8 cellular contexts compared by ENCODE assay signal in genomic region chr5:126777974-126778674, GRCh38. TPM values are rescaled to one million over a fixed set of nuclear protein-coding genes. Genes with fewer than 3 reads are reported as not detected.
DNase-seq lines count a peak whose midpoint lies in the region; ATAC-seq and TF ChIP-seq lines count a peak whose summit lies in the region.

No MANE protein-coding gene starts in this region.

- no peaks in the 10 kb centered on the region for H3K36me3 ChIP-seq in kidney epithelial cell (ENCODE audit: control insufficient read depth, insufficient read depth, low read length)

- peak; percentile 84 for DNase-seq in AG09319 (ENCODE audit: extremely low read depth, low read depth)
- DNase-seq in NCI-H345 treated with DMSO at 0.1 percent for 48 hours (lab: John Stamatoyannopoulos, UW; ENCODE audit: unreplicated experiment) = peak; percentile 86
- peak; percentile 95 for DNase-seq in cerebellar cortex (ENCODE audit: low spot score)
- DNase-seq in kidney epithelial cell (ENCODE audit: low read depth) = peak; percentile 80
- DNase-seq in stimulated activated CD4-positive, alpha-beta T cell treated with anti-CD3 and anti-CD28 coated beads, Interleukin-15, amount 100 ng/mL, for 24 hours = peak; percentile 97

- no peak for TF ChIP-seq CTCF in AG09319 (IDR thresholded peaks at IDR 0.05; ENCODE audit: low read depth, low read length)
- TF ChIP-seq CTCF in kidney epithelial cell (IDR thresholded peaks at IDR 0.05; ENCODE audit: insufficient read depth, low read length, poor library complexity, severe bottlenecking) = no peak

- H3K27me3 ChIP-seq in kidney epithelial cell (ENCODE audit: control insufficient read depth, insufficient read depth, low read length) = no peaks in the 10 kb centered on the region

- peak overlapping the region; percentile 96 for H3K4me3 ChIP-seq in kidney epithelial cell (ENCODE audit: low read depth, low read length)

- peak; percentile 64 for ATAC-seq in GM19035 (IDR thresholded peaks at IDR 0.05; ENCODE audit: unreplicated experiment)
- ATAC-seq in HG03342 (IDR thresholded peaks at IDR 0.05; ENCODE audit: unreplicated experiment) = peak; percentile 67
- peak; percentile 77 to 79 for ATAC-seq in activated CD4-positive, CD25-positive, alpha-beta regulatory T cell treated with anti-CD3 and anti-CD28 coated beads, Interleukin-2, amount 50 U/mL, for 24 hours

RNA-seq across cellular contexts. Expression of gene LMNB1, which starts 1.2 kb away (rescaled TPM):
- 26.5 and 39.1 TPM in 2 replicates for total RNA-seq in kidney epithelial cell

Comparison
In these comparisons a context has a peak if more than half of its experiments do, and no peak if none do; other contexts are left out.
1. Peak in every context shown above with its lines: DNase-seq, ATAC-seq and H3K4me3 ChIP-seq.